In the genomic region with DNA sequence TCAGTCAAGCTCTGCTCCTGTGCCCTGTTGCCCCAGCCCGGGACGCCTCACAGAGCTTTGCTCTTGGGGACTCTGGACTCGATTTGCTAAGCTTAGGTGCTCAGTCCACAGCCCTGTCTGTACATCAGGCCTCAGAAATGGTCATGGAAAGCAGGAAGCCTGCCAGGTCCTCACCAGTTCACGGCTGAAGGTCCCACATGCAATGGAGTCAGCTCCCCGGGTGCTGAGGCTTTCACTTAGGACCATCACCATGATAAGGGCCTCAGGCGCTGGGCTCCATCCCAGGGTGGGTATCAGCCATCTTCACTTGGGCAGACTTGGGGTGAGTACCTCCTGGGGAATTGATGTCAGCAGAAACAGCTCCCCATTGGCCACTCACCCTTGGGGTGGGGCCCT, we compare ENCODE assay signal across 16 cellular contexts. TPM values are rescaled to one million over a fixed set of nuclear protein-coding genes. Genes with fewer than 3 reads are reported as not detected.
DNase-seq lines count a peak whose midpoint lies in the region; ATAC-seq and TF ChIP-seq lines count a peak whose summit lies in the region.
"Had no signal": no experiment of that assay in that cellular context is flagged by ENCODE, and none has a peak within 500 bp of the region (broad histone marks: within the 10 kb centered on the region; RNA-seq: fewer than 3 reads in every experiment).

No MANE protein-coding gene starts in this region.

- peak overlapping the region; percentile 80 for H3K27ac Mint-ChIP-seq in activated T-cell treated with anti-CD3 and anti-CD28 coated beads, Interleukin-2, amount 50 U/mL, for 24 hours
- peak overlapping the region in 7 of 10 donors; percentile 27 to 92 (median 72) for H3K27ac Mint-ChIP-seq in naive thymus-derived CD8-positive, alpha-beta T cell

- H3K4me3 ChIP-seq in transverse colon (no peak overlapping the region), Karpas-422 (ENCODE audit: low read length) (no peak overlapping the region)

- no peak for TF ChIP-seq CTCF in transverse colon (IDR thresholded peaks at IDR 0.05)

- no peaks in the 10 kb centered on the region for H3K27me3 ChIP-seq in transverse colon
- no peaks in the 10 kb centered on the region for H3K27me3 ChIP-seq in Karpas-422 (ENCODE audit: low read length)

- peaks cover 98% of the 10 kb centered on the region for H3K4me1 Mint-ChIP-seq in activated T-cell treated with anti-CD3 and anti-CD28 coated beads, Interleukin-2, amount 50 U/mL, for 24 hours (ENCODE audit: low read depth)
- peaks cover 99% of the 10 kb centered on the region for H3K4me1 Mint-ChIP-seq in activated T-cell treated with anti-CD3 and anti-CD28 coated beads, Interleukin-2, amount 50 U/mL, for 4 hours (ENCODE audit: low read depth)
- H3K4me1 Mint-ChIP-seq in naive thymus-derived CD8-positive, alpha-beta T cell: peaks cover 47 to 99% (median 87%) of the 10 kb centered on the region in 4 donors

- H2AFZ ChIP-seq in Karpas-422 (ENCODE audit: low read length): no peak overlapping the region

- H3K4me1 ChIP-seq in transverse colon (peaks cover 78 to 94% (median 83%) of the 10 kb centered on the region in 4 donors), Karpas-422 (ENCODE audit: low read length) (peaks cover 58% of the 10 kb centered on the region)

- H3K79me2 ChIP-seq in Karpas-422 (ENCODE audit: low read length): peaks cover 100% of the 10 kb centered on the region

- H3K9me3 ChIP-seq in transverse colon (no peaks in the 10 kb centered on the region), Karpas-422 (ENCODE audit: low read length) (no peaks in the 10 kb centered on the region)

- POLR2A ChIA-PET in naive thymus-derived CD8-positive, alpha-beta T cell (lab: Charles Lee): interaction anchor here (1.2 to 2.9 kb wide), 7 partner anchors 10 to 43 kb away, joined by 3 to 22 read pairs (median 7); no protein-coding TSS in a partner anchor

- peaks cover 54% of the 10 kb centered on the region for H4K20me1 ChIP-seq in Karpas-422 (ENCODE audit: insufficient read depth, low read depth, low read length)

- 89% methylated on average over 6 of the region's 6 CpGs; no CpG with 5 or more reads in 1 of the 2 donors for WGBS in transverse colon (ENCODE audit: low coverage in 1 of 2), 2 donors

- no peaks in the 10 kb centered on the region for H3K27me3 Mint-ChIP-seq in activated T-cell treated with anti-CD3 and anti-CD28 coated beads, Interleukin-2, amount 50 U/mL, for 24 hours
- no peaks in the 10 kb centered on the region for H3K27me3 Mint-ChIP-seq in activated T-cell treated with anti-CD3 and anti-CD28 coated beads, Interleukin-2, amount 50 U/mL, for 4 hours (ENCODE audit: low read depth)
- no peaks in the 10 kb centered on the region for H3K27me3 Mint-ChIP-seq in naive thymus-derived CD8-positive, alpha-beta T cell

- no peak for TF ChIP-seq POLR2A in transverse colon (IDR thresholded peaks at IDR 0.05)

- H3K4me3 Mint-ChIP-seq in activated T-cell treated with anti-CD3 and anti-CD28 coated beads, Interleukin-2, amount 50 U/mL, for 24 hours: no peak overlapping the region
- H3K4me3 Mint-ChIP-seq in activated T-cell treated with anti-CD3 and anti-CD28 coated beads, Interleukin-2, amount 50 U/mL, for 4 hours: no peak overlapping the region
- H3K4me3 Mint-ChIP-seq in naive thymus-derived CD8-positive, alpha-beta T cell: no peak overlapping the region

- ATAC-seq in activated T-cell treated with anti-CD3 and anti-CD28 coated beads, Interleukin-2, amount 50 U/mL, for 4 hours: no peak
- no peak for ATAC-seq in naive thymus-derived CD8-positive, alpha-beta T cell
- ATAC-seq: left colon had no signal

- in situ Hi-C loops in transverse colon (cut with MboI; ENCODE audit: low pct_ligation_motif_present in 1 of 4, low pct_unique_long_range_greater_than_20kb in 1 of 4, low sequenced_read_pairs in 3 of 4): no loop called here

- peaks cover 47% of the 10 kb centered on the region for H3K36me3 Mint-ChIP-seq in activated T-cell treated with anti-CD3 and anti-CD28 coated beads, Interleukin-2, amount 50 U/mL, for 24 hours (ENCODE audit: low read depth)
- H3K36me3 Mint-ChIP-seq in activated T-cell treated with anti-CD3 and anti-CD28 coated beads, Interleukin-2, amount 50 U/mL, for 4 hours (ENCODE audit: insufficient read depth): peaks cover 8% of the 10 kb centered on the region
- H3K36me3 Mint-ChIP-seq in naive thymus-derived CD8-positive, alpha-beta T cell: peaks cover 0 to 15% (median 4%) of the 10 kb centered on the region in 3 donors

- no peak overlapping the region for H3K4me2 ChIP-seq in Karpas-422 (ENCODE audit: low read depth, low read length, poor library complexity, severe bottlenecking)

- no peak for DNase-seq in activated T-cell treated with anti-CD3 and anti-CD28 coated beads, Interleukin-2, amount 50 U/mL, for 24 hours
- no peak for DNase-seq in activated T-cell treated with anti-CD3 and anti-CD28 coated beads, Interleukin-2, amount 50 U/mL, for 4 hours
- DNase-seq in caudate nucleus (lab: John Stamatoyannopoulos, UW) (no peak), transverse colon (no peak), AG20443 (ENCODE audit: low spot score) (no peak), NCI-H510A (lab: John Stamatoyannopoulos, UW) (no peak), Karpas-422 (no peak)
- DNase-seq in naive thymus-derived CD8-positive, alpha-beta T cell: peak in 1 of 10 donors; percentile 31
- DNase-seq: ACHN; activated CD4-positive, alpha-beta T cell treated with anti-CD3 and anti-CD28 coated beads for 4 hours; DMS79 treated with DMSO at 0.1 percent for 48 hours; IMR-90; NCI-H1436 treated with DMSO at 0.1 percent for 48 hours; NCI-H774; stimulated activated CD4-positive, alpha-beta T cell treated with anti-CD3 and anti-CD28 coated beads, Interleukin-4, amount 100 ng/mL, for 24 hours had no signal

- intact Hi-C loops in transverse colon (cut with DNase I; ENCODE audit: low total_unique reads): no loop called here

- no peak for TF ChIP-seq EP300 in transverse colon (IDR thresholded peaks at IDR 0.05; ENCODE audit: low read depth)

- no peak overlapping the region for H3K9ac ChIP-seq in Karpas-422 (ENCODE audit: low read length)

- H3K9me3 Mint-ChIP-seq in activated T-cell treated with anti-CD3 and anti-CD28 coated beads, Interleukin-2, amount 50 U/mL, for 24 hours: no peaks in the 10 kb centered on the region
- no peaks in the 10 kb centered on the region for H3K9me3 Mint-ChIP-seq in activated T-cell treated with anti-CD3 and anti-CD28 coated beads, Interleukin-2, amount 50 U/mL, for 4 hours
- H3K9me3 Mint-ChIP-seq in naive thymus-derived CD8-positive, alpha-beta T cell: no peaks in the 10 kb centered on the region

- H3K36me3 ChIP-seq in transverse colon (no peaks in the 10 kb centered on the region), Karpas-422 (ENCODE audit: insufficient read depth, low read length) (peaks cover 44% of the 10 kb centered on the region; the same call in 1 of the 2 replicates)

- no peaks in the 10 kb centered on the region for H3K9me2 ChIP-seq in Karpas-422 (replicated peaks; ENCODE audit: insufficient read depth, low read length)

- H3K27ac ChIP-seq in caudate nucleus (ENCODE audit: low read depth, low read length): peak overlapping the region; percentile 99
- peak overlapping the region in 3 of 4 donors; percentile 80 to 82 (median 81) for H3K27ac ChIP-seq in transverse colon
- no peak overlapping the region for H3K27ac ChIP-seq in Karpas-422 (ENCODE audit: low read length)

RNA-seq across cellular contexts. Expression of a gene that starts 37.7 kb away (rescaled TPM):
- total RNA-seq in activated T-cell treated with anti-CD3 and anti-CD28 coated beads, Interleukin-2, amount 50 U/mL, for 4 hours: 10 to 100 TPM; 12.9 to 19.2 (median 18.2) TPM
- total RNA-seq in naive thymus-derived CD8-positive, alpha-beta T cell: 10 to 100 TPM; 22.2 to 23.2 TPM
- 10 to 100 TPM in 2 of 3 donors, 1 to 10 TPM in 1; 2.4 to 15.1 (median 11.9) TPM for polyA plus RNA-seq in naive thymus-derived CD8-positive, alpha-beta T cell
- total RNA-seq in transverse colon: 100 to 1,000 TPM in 1 of 4 donors, 10 to 100 TPM in 3; 41.0 to 110 (median 50.0) TPM
- total RNA-seq in Karpas-422 (2014; rRNA removed; shearing (Covaris generic); ENCODE audit: low replicate concordance): 72.5 and 148 TPM in 2 replicates
